12 cellular contexts compared by ENCODE assay signal in the genomic region with DNA sequence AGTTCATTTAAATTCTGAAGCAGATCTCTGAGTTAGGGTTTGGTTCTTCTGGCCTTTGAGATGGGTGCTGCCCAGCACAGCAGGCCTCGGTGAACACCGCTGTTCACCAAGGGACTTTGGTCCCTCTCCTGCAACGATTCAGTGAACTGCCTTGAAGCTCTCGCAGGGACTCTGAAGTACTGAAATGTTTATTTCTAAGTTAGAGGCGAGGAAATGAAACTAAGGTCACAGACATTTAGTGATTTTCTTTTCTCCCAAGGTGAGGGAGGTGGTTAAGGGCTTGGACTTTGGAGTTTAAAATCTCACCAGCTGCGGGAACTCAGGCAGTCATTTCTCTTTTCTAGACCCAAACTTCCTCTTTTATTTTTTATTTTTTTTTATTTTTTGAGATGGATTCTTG. TPM values are rescaled to one million over a fixed set of nuclear protein-coding genes. Genes with fewer than 3 reads are reported as not detected.
A peak's percentile ranks its signal among the peaks of the same experiment; 100 is the strongest.
DNase-seq lines count a peak whose midpoint lies in the region; ATAC-seq and TF ChIP-seq lines count a peak whose summit lies in the region.
"Had no signal": no experiment of that assay in that cellular context is flagged by ENCODE, and none has a peak within 500 bp of the region (broad histone marks: within the 10 kb centered on the region; RNA-seq: fewer than 3 reads in every experiment).

No MANE protein-coding gene starts in this region.

- H3K4me3 Mint-ChIP-seq in activated T-helper 1 cell treated with anti-CD3 and anti-CD28 coated beads, Interleukin-12 subunit alpha, Interleukin-12 subunit beta, Interleukin-2, Interleukin-4 antibody, amounts not matched to agents 30 ng/mL and 10 ng/mL and 1 ng/mL, durations not matched to agents 14 hours and 24 hours and 36 hours: no peak overlapping the region
- H3K4me3 Mint-ChIP-seq: activated CD4-positive, alpha-beta T cell treated with anti-CD3 and anti-CD28 coated beads, Interleukin-2, amount 10 ng/mL, durations not matched to agents 7 days and 5 days had no signal

- H3K27me3 Mint-ChIP-seq in activated T-helper 1 cell treated with anti-CD3 and anti-CD28 coated beads, Interleukin-12 subunit alpha, Interleukin-12 subunit beta, Interleukin-2, Interleukin-4 antibody, amounts not matched to agents 30 ng/mL and 10 ng/mL and 1 ng/mL, durations not matched to agents 14 hours and 24 hours and 36 hours (ENCODE audit: insufficient read depth): no peaks in the 10 kb centered on the region
- H3K27me3 Mint-ChIP-seq: activated CD4-positive, alpha-beta T cell treated with anti-CD3 and anti-CD28 coated beads, Interleukin-2, amount 10 ng/mL, durations not matched to agents 7 days and 5 days had no signal

- H3K4me1 Mint-ChIP-seq in activated T-helper 1 cell treated with anti-CD3 and anti-CD28 coated beads, Interleukin-12 subunit alpha, Interleukin-12 subunit beta, Interleukin-2, Interleukin-4 antibody, amounts not matched to agents 30 ng/mL and 10 ng/mL and 1 ng/mL, durations not matched to agents 14 hours and 24 hours and 36 hours (ENCODE audit: low read depth): peaks cover 36% of the 10 kb centered on the region

- intact Hi-C loops in activated T-helper 1 cell treated with anti-CD3 and anti-CD28 coated beads, Interleukin-12 subunit alpha, Interleukin-12 subunit beta, Interleukin-2, Interleukin-4 antibody, amounts not matched to agents 30 ng/mL and 10 ng/mL and 1 ng/mL, durations not matched to agents 14 hours and 24 hours and 36 hours (cut with micrococcal nuclease): no loop called here

- peak overlapping the region; percentile 40 for H3K27ac Mint-ChIP-seq in activated T-helper 1 cell treated with anti-CD3 and anti-CD28 coated beads, Interleukin-12 subunit alpha, Interleukin-12 subunit beta, Interleukin-2, Interleukin-4 antibody, amounts not matched to agents 30 ng/mL and 10 ng/mL and 1 ng/mL, durations not matched to agents 14 hours and 24 hours and 36 hours
- H3K27ac Mint-ChIP-seq: activated CD4-positive, alpha-beta T cell treated with anti-CD3 and anti-CD28 coated beads, Interleukin-2, amount 10 ng/mL, durations not matched to agents 7 days and 5 days had no signal

- DNase-seq in GM12865 (ENCODE audit: low read depth) (peak; percentile 76), kidney glomerular epithelial cell (lab: John Stamatoyannopoulos, UW) (no peak), mesenteric fat pad (ENCODE audit: low spot score) (no peak), NCI-H2107 treated with DMSO at 0.1 percent for 48 hours (lab: John Stamatoyannopoulos, UW; ENCODE audit: unreplicated experiment) (no peak), NCI-H774 (lab: John Stamatoyannopoulos, UW) (no peak)
- no peak for DNase-seq in activated T-helper 1 cell treated with anti-CD3 and anti-CD28 coated beads, Interleukin-12 subunit alpha, Interleukin-12 subunit beta, Interleukin-2, Interleukin-4 antibody, amounts not matched to agents 30 ng/mL and 10 ng/mL and 1 ng/mL, durations not matched to agents 14 hours and 24 hours and 36 hours (ENCODE audit: low spot score)
- DNase-seq: activated CD4-positive, alpha-beta T cell treated with anti-CD3 and anti-CD28 coated beads, Interleukin-2, amount 10 ng/mL, durations not matched to agents 7 days and 5 days; BE2C; body of pancreas; NCI-H524 treated with DMSO at 0.1 percent for 48 hours had no signal

- H3K9me3 Mint-ChIP-seq in activated T-helper 1 cell treated with anti-CD3 and anti-CD28 coated beads, Interleukin-12 subunit alpha, Interleukin-12 subunit beta, Interleukin-2, Interleukin-4 antibody, amounts not matched to agents 30 ng/mL and 10 ng/mL and 1 ng/mL, durations not matched to agents 14 hours and 24 hours and 36 hours: peaks cover 2% of the 10 kb centered on the region

- TF ChIP-seq CTCF in GM12865 (IDR thresholded peaks at IDR 0.05; ENCODE audit: insufficient read depth, low read depth, low read length, missing control alignments): no peak

- no peak overlapping the region for H3K4me3 ChIP-seq in GM12865 (ENCODE audit: low read depth, low read length)
- H3K4me3 ChIP-seq: body of pancreas had no signal

- ATAC-seq in GM19468 (IDR thresholded peaks at IDR 0.05; ENCODE audit: extremely low read depth, unreplicated experiment) (peak; percentile 93), HG03066 (IDR thresholded peaks at IDR 0.05; ENCODE audit: low read depth, unreplicated experiment) (peak; percentile 84)
- ATAC-seq: body of pancreas had no signal

- peaks cover 40% of the 10 kb centered on the region for H3K36me3 Mint-ChIP-seq in activated T-helper 1 cell treated with anti-CD3 and anti-CD28 coated beads, Interleukin-12 subunit alpha, Interleukin-12 subunit beta, Interleukin-2, Interleukin-4 antibody, amounts not matched to agents 30 ng/mL and 10 ng/mL and 1 ng/mL, durations not matched to agents 14 hours and 24 hours and 36 hours (ENCODE audit: low read depth)

RNA-seq across cellular contexts. Expression of gene E2F3, which starts 26.2 kb away (rescaled TPM):
- total RNA-seq in activated T-helper 1 cell treated with anti-CD3 and anti-CD28 coated beads, Interleukin-12 subunit alpha, Interleukin-12 subunit beta, Interleukin-2, Interleukin-4 antibody, amounts not matched to agents 30 ng/mL and 10 ng/mL and 1 ng/mL, durations not matched to agents 14 hours and 24 hours and 36 hours: 30.3 and 30.5 TPM in 2 replicates
- total RNA-seq in mesenteric fat pad: 15.6 TPM
